16 cellular contexts compared by ENCODE assay signal in genomic region chr15:89501646-89502045, GRCh38. TPM values are rescaled to one million over a fixed set of nuclear protein-coding genes. Genes with fewer than 3 reads are reported as not detected.
DNase-seq lines count a peak whose midpoint lies in the region; ATAC-seq, FAIRE-seq and TF ChIP-seq lines count a peak whose summit lies in the region.
"Had no signal": no experiment of that assay in that cellular context is flagged by ENCODE, and none has a peak within 500 bp of the region (broad histone marks: within the 10 kb centered on the region; RNA-seq: fewer than 3 reads in every experiment).

No MANE protein-coding gene starts in this region.

- FAIRE-seq in kidney (lab: Jason Lieb, UNC) = no peak
- FAIRE-seq: H54 had no signal

- H3K36me3 Mint-ChIP-seq in type B pancreatic cell = no peaks in the 10 kb centered on the region
- H3K36me3 Mint-ChIP-seq: CD4-positive, CD25-positive, alpha-beta regulatory T cell had no signal

- TF ChIP-seq EP300 in gastroesophageal sphincter (IDR thresholded peaks at IDR 0.05) = no peak

- H3K27ac ChIP-seq in coronary artery (no peak overlapping the region), kidney (ENCODE audit: low read depth in 2 of 2, low read length in 2 of 2) (no peak overlapping the region), gastroesophageal sphincter (no peak overlapping the region)
- H3K27ac ChIP-seq: BLaER1 treated with 17β-estradiol and CSF1 and Interleukin-3, amounts not matched to agents 10 nM and 100 nM; GM23248; HL-60 had no signal

- H3K9ac ChIP-seq in kidney (ENCODE audit: low read length in 2 of 2) = no peak overlapping the region
- H3K9ac ChIP-seq: BLaER1 treated with 17β-estradiol and CSF1 and Interleukin-3, amounts not matched to agents 10 nM and 100 nM; GM23248 had no signal

- TF ChIP-seq POLR2A in gastroesophageal sphincter (IDR thresholded peaks at IDR 0.05) = no peak

- intact Hi-C loops in kidney (cut with DNase I) = no loop called here

- H3K27me3 Mint-ChIP-seq in type B pancreatic cell = peaks cover 40% of the 10 kb centered on the region

- H3K4me1 ChIP-seq in kidney (ENCODE audit: control insufficient read depth in 1 of 2, insufficient read depth in 1 of 2, low read depth in 1 of 2, low read length in 2 of 2) (no peaks in the 10 kb centered on the region), gastroesophageal sphincter (peaks cover 0 to under 1% (median 0%) of the 10 kb centered on the region in 3 donors)
- H3K4me1 ChIP-seq: BLaER1 treated with 17β-estradiol and CSF1 and Interleukin-3, amounts not matched to agents 10 nM and 100 nM had no signal

- H3K4me1 Mint-ChIP-seq in type B pancreatic cell (ENCODE audit: unreplicated experiment) = no peaks in the 10 kb centered on the region

- DNase-seq in activated CD8-positive, alpha-beta memory T cell treated with anti-CD3 and anti-CD28 coated beads, Interleukin-2, amount 50 U/mL, for 48 hours = peak; percentile 3
- DNase-seq in activated CD8-positive, alpha-beta memory T cell treated with anti-CD3 and anti-CD28 coated beads, Interleukin-2, amount 50 U/mL, for 4 hours = no peak
- DNase-seq in coronary artery (ENCODE audit: low spot score) (peak; percentile 8), kidney (peak; percentile 14), type B pancreatic cell (ENCODE audit: extremely low spot score, unreplicated experiment) (no peak), middle frontal gyrus (ENCODE audit: extremely low spot score, low spot score) (no peak), AML-193 (lab: John Stamatoyannopoulos, UW) (no peak)
- DNase-seq: 8988T; CD4-positive, CD25-positive, alpha-beta regulatory T cell; DMS53; GF-D8; GM23248 had no signal

- no peak overlapping the region for H3K4me3 Mint-ChIP-seq in type B pancreatic cell
- H3K4me3 Mint-ChIP-seq: CD4-positive, CD25-positive, alpha-beta regulatory T cell had no signal

- H3K36me3 ChIP-seq in kidney (ENCODE audit: control insufficient read depth in 1 of 2, insufficient read depth in 2 of 2, low read length in 2 of 2) (no peaks in the 10 kb centered on the region), gastroesophageal sphincter (no peaks in the 10 kb centered on the region)
- H3K36me3 ChIP-seq: BLaER1 treated with 17β-estradiol and CSF1 and Interleukin-3, amounts not matched to agents 10 nM and 100 nM had no signal

- H3K9me3 ChIP-seq in kidney (ENCODE audit: control insufficient read depth in 1 of 2, low read length in 2 of 2) (no peaks in the 10 kb centered on the region), gastroesophageal sphincter (no peaks in the 10 kb centered on the region)

- no peak for ATAC-seq in gastroesophageal sphincter

- no peak overlapping the region for H3K4me3 ChIP-seq in coronary artery
- no peak overlapping the region for H3K4me3 ChIP-seq in kidney (ENCODE audit: low read length in 2 of 2)
- H3K4me3 ChIP-seq in gastroesophageal sphincter = no peak overlapping the region
- H3K4me3 ChIP-seq: BLaER1 treated with 17β-estradiol and CSF1 and Interleukin-3, amounts not matched to agents 10 nM and 100 nM; GM23248 had no signal

- WGBS in gastroesophageal sphincter (ENCODE audit: low coverage in 1 of 2), 2 donors = 86 to 87% methylated on average over 5 of the region's 5 CpGs

- TF ChIP-seq CTCF in coronary artery (IDR thresholded peaks at IDR 0.05) (no peak), kidney (IDR thresholded peaks at IDR 0.05; ENCODE audit: borderline replicate concordance, extremely low read depth, insufficient read depth) (no peak), type B pancreatic cell (conservative IDR thresholded peaks at IDR 0.05) (no peak), gastroesophageal sphincter (IDR thresholded peaks at IDR 0.05) (no peak)

- no peaks in the 10 kb centered on the region for H3K9me3 Mint-ChIP-seq in type B pancreatic cell

- peaks cover 75% of the 10 kb centered on the region for H3K27me3 ChIP-seq in gastroesophageal sphincter

- peak overlapping the region; percentile 75 for H3K27ac Mint-ChIP-seq in type B pancreatic cell

RNA-seq across cellular contexts. Expression of gene RHCG, which starts 5.3 kb away (rescaled TPM):
- total RNA-seq in kidney (1.5 TPM), type B pancreatic cell (ENCODE audit: low replicate concordance) (13.4 and 22.4 TPM in 2 replicates), gastroesophageal sphincter (100 to 1,000 TPM in 1 of 4 donors, 10 to 100 TPM in 1, 1 to 10 TPM in 2; 1.5 to 140 (median 8.4) TPM)
- polyA plus RNA-seq in kidney (ENCODE audit: insufficient read depth, low read depth, low replicate concordance) = 373 TPM
- total RNA-seq: CD4-positive, CD25-positive, alpha-beta regulatory T cell; GM23248 had no signal
- polyA plus RNA-seq: CD4-positive, CD25-positive, alpha-beta regulatory T cell; GM23248 had no signal

Comparison
In these comparisons a context has a peak if more than half of its experiments do, and no peak if none do; other contexts are left out.
1. DNase-seq: peak in activated CD8-positive, alpha-beta memory T cell treated with anti-CD3 and anti-CD28 coated beads, Interleukin-2, amount 50 U/mL, for 48 hours (single experiment), coronary artery (single experiment) and kidney (single experiment); none in activated CD8-positive, alpha-beta memory T cell treated with anti-CD3 and anti-CD28 coated beads, Interleukin-2, amount 50 U/mL, for 4 hours (single experiment), type B pancreatic cell (single experiment), middle frontal gyrus (single experiment) and AML-193 (0 of 2).